ENCODE assay signal across 8 cellular contexts in the genomic region with DNA sequence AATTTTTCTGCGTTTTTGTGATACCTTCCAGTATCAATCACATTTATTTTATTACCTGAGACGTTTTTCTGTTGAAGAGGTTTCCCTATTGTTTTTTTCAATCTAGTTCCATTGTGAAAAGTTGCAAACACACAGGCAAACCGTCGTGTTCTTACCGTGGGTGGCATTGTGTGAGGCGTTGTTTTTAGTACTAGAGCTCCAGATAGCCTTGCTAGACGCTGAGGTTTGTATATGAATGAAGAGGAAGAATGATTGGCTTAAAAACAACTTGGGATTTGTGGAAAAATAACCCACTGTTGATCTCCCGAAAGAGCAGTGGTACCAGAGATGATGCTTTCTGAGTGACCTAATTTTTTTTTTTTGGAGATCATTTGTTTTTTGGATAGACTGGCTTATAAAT. TPM values are rescaled to one million over a fixed set of nuclear protein-coding genes. Genes with fewer than 3 reads are reported as not detected.
DNase-seq lines count a peak whose midpoint lies in the region; ATAC-seq and TF ChIP-seq lines count a peak whose summit lies in the region.

No MANE protein-coding gene starts in this region.

- intact Hi-C loops in posterior vena cava (cut with DNase I): no loop called here

- H3K4me1 Mint-ChIP-seq in mesothelial cell of epicardium: peaks cover 42% of the 10 kb centered on the region

- H3K4me1 ChIP-seq in ACC112 (ENCODE audit: control insufficient read depth, insufficient read depth, low read length, unreplicated experiment) (peaks cover 30% of the 10 kb centered on the region), HAP-1 (peaks cover 36% of the 10 kb centered on the region)

- DNase-seq in HAP-1 (ENCODE audit: low spot score in 2 of 2) (peak in 1 of 2 experiments; percentile 17), astrocyte of the hippocampus (ENCODE audit: low read depth, low spot score) (peak; percentile 20), mesothelial cell of epicardium (ENCODE audit: low spot score in 2 of 2, unreplicated experiment in 2 of 2) (no peak), posterior vena cava (ENCODE audit: low spot score) (no peak), NK-92 (lab: John Stamatoyannopoulos, UW; ENCODE audit: unreplicated experiment) (no peak)
- no peak for DNase-seq in stimulated activated naive CD4-positive, alpha-beta T cell treated with Interleukin-2 at 50 U/mL for 16 hours (lab: John Stamatoyannopoulos, UW)

- H3K4me3 ChIP-seq in ACC112 (ENCODE audit: low read depth, low read length): peak overlapping the region; percentile 87
- H3K4me3 ChIP-seq in HAP-1: peak overlapping the region; percentile 77

- H3K27me3 ChIP-seq in ACC112 (ENCODE audit: insufficient read depth, low read length) (no peaks in the 10 kb centered on the region), HAP-1 (ENCODE audit: low read depth) (no peaks in the 10 kb centered on the region)

- H3K9me3 Mint-ChIP-seq in mesothelial cell of epicardium: no peaks in the 10 kb centered on the region

- H3K36me3 ChIP-seq in ACC112 (ENCODE audit: insufficient read depth, low read length) (peaks cover 4% of the 10 kb centered on the region; the same call in 1 of the 2 replicates), HAP-1 (replicated peaks) (peaks cover 9% of the 10 kb centered on the region)

- H2AFZ ChIP-seq in ACC112 (ENCODE audit: low read length, unreplicated experiment): no peak overlapping the region

- peak overlapping the region; percentile 86 for H3K27ac Mint-ChIP-seq in mesothelial cell of epicardium

- H3K9me3 ChIP-seq in HAP-1: no peaks in the 10 kb centered on the region

- no peak for ATAC-seq in activated CD4-positive, CD25-positive, alpha-beta regulatory T cell treated with anti-CD3 and anti-CD28 coated beads, Interleukin-2, amount 50 U/mL, for 24 hours

- peak overlapping the region; percentile 91 for H3K4me3 Mint-ChIP-seq in mesothelial cell of epicardium

- in situ Hi-C loops in HAP-1 (cut with MboI; ENCODE audit: low sequenced_read_pairs): no loop called here

- H3K36me3 Mint-ChIP-seq in mesothelial cell of epicardium: no peaks in the 10 kb centered on the region

- TF ChIP-seq CTCF in mesothelial cell of epicardium (IDR thresholded peaks at IDR 0.05; ENCODE audit: unreplicated experiment): no peak

- no peak overlapping the region for H3K27ac ChIP-seq in ACC112 (ENCODE audit: low read depth, low read length)

- H3K79me2 ChIP-seq in ACC112 (ENCODE audit: control insufficient read depth, insufficient read depth, low read length, unreplicated experiment): peaks cover 85% of the 10 kb centered on the region

- no peaks in the 10 kb centered on the region for H3K27me3 Mint-ChIP-seq in mesothelial cell of epicardium (ENCODE audit: low read depth)

RNA-seq across cellular contexts. Expression of gene SOCS4, which starts 1.0 kb away (rescaled TPM):
- total RNA-seq in mesothelial cell of epicardium (20.6 to 22.1 TPM (median 21.6 TPM) in 3 replicates), posterior vena cava (10 to 100 TPM; 34.3 to 48.1 TPM)

RNA-seq across cellular contexts. Expression of gene WDHD1, which starts 1.2 kb away (rescaled TPM):
- total RNA-seq in mesothelial cell of epicardium (15.5 to 16.9 TPM (median 16.1 TPM) in 3 replicates), posterior vena cava (1 to 10 TPM; 3.0 to 4.5 TPM)

RNA-seq across cellular contexts. Expression of gene MAPK1IP1L, which starts 23.4 kb away (rescaled TPM):
- 116 to 120 TPM (median 119 TPM) in 3 replicates for total RNA-seq in mesothelial cell of epicardium
- 10 to 100 TPM; 90.2 to 97.5 TPM for total RNA-seq in posterior vena cava
